Comparison of ENCODE assay signal across 14 cellular contexts in genomic region chrX:43970528-43970927, GRCh38. TPM values are rescaled to one million over a fixed set of nuclear protein-coding genes. Genes with fewer than 3 reads are reported as not detected.
A peak's percentile ranks its signal among the peaks of the same experiment; 100 is the strongest.
DNase-seq lines count a peak whose midpoint lies in the region; ATAC-seq, FAIRE-seq and TF ChIP-seq lines count a peak whose summit lies in the region.
"Had no signal": no experiment of that assay in that cellular context is flagged by ENCODE, and none has a peak within 500 bp of the region (broad histone marks: within the 10 kb centered on the region; RNA-seq: fewer than 3 reads in every experiment).

No MANE protein-coding gene starts in this region.

- CTCF ChIA-PET in endothelial cell of umbilical vein (lab: Charles Lee) = interaction anchor here (1.0 to 1.4 kb wide), 2 partner anchors 12 to 42 kb away, joined by 3 to 6 read pairs; no protein-coding TSS in a partner anchor

- no TSS peak for BruUV-seq in endothelial cell of umbilical vein (replicated peaks; lab: Mats Ljungman, UMichigan)

- H3K27me3 ChIP-seq in endothelial cell of umbilical vein (ENCODE audit: control insufficient read depth in 2 of 2, insufficient read depth in 2 of 2, low read length in 2 of 2) (no peaks in the 10 kb centered on the region), smooth muscle cell (ENCODE audit: low read depth) (no peaks in the 10 kb centered on the region)

- peak; percentile 55 for FAIRE-seq in endothelial cell of umbilical vein (lab: Jason Lieb, UNC)
- FAIRE-seq: TTC549 had no signal

- intact Hi-C loops in endothelial cell of umbilical vein (cut with micrococcal nuclease) = loop anchor here (10.0 kb wide), 1 partner anchor 904 kb away; the partner anchor contains the start of gene KDM6A
- intact Hi-C loops in posterior cingulate gyrus (cut with DNase I) = no loop called here

- no peak overlapping the region for H3K4me2 ChIP-seq in endothelial cell of umbilical vein (ENCODE audit: insufficient read depth, low read length)
- peak overlapping the region; percentile 19 for H3K4me2 ChIP-seq in smooth muscle cell

- H3K9me3 ChIP-seq in endothelial cell of umbilical vein (replicated peaks; ENCODE audit: control insufficient read depth, insufficient read depth, low read length) (no peaks in the 10 kb centered on the region), smooth muscle cell (replicated peaks; ENCODE audit: low read depth) (no peaks in the 10 kb centered on the region)

- H3K9ac ChIP-seq in endothelial cell of umbilical vein (replicated peaks; ENCODE audit: extremely low read depth, insufficient read depth, low read length) (no peak overlapping the region), smooth muscle cell (ENCODE audit: low read depth) (no peak overlapping the region)

- ATAC-seq in HG03159 (IDR thresholded peaks at IDR 0.05; ENCODE audit: unreplicated experiment) = no peak

- dilution Hi-C loops in endothelial cell of umbilical vein (cut with MboI; ENCODE audit: extremely low pct_ligation_motif_present, low sequenced_read_pairs) = no loop called here

- no peak overlapping the region for H2AFZ ChIP-seq in endothelial cell of umbilical vein (ENCODE audit: low read depth, low read length)
- no peak overlapping the region for H2AFZ ChIP-seq in smooth muscle cell (ENCODE audit: low read depth)

- DNase-seq in HCEC 1CT (peak; percentile 52), RKO (ENCODE audit: low spot score) (peak; percentile 28), endothelial cell of umbilical vein (ENCODE audit: low read depth, low spot score) (no peak), smooth muscle cell (lab: John Stamatoyannopoulos, UW; ENCODE audit: unreplicated experiment) (no peak), GM10266 (ENCODE audit: extremely low spot score) (no peak), GM13977 (ENCODE audit: low spot score) (no peak), posterior cingulate gyrus (no peak)
- DNase-seq: activated gamma-delta T cell; CD4-positive, alpha-beta memory T cell; SIG-M5 had no signal

- no peaks in the 10 kb centered on the region for H3K79me2 ChIP-seq in endothelial cell of umbilical vein (ENCODE audit: control insufficient read depth, insufficient read depth, low read length)
- H3K79me2 ChIP-seq in smooth muscle cell (ENCODE audit: low read depth) = no peaks in the 10 kb centered on the region

- H3K4me3 ChIP-seq in endothelial cell of umbilical vein (replicated peaks in 1 of 3; ENCODE audit: insufficient read depth in 1 of 3, low read depth in 1 of 3, low read length in 3 of 3) (no peak overlapping the region), smooth muscle cell (no peak overlapping the region)
- H3K4me3 ChIP-seq: lung had no signal

- H3K36me3 ChIP-seq in endothelial cell of umbilical vein (ENCODE audit: control insufficient read depth in 2 of 2, extremely low read depth in 1 of 2, insufficient read depth in 2 of 2, low read length in 2 of 2) (no peaks in the 10 kb centered on the region), smooth muscle cell (ENCODE audit: low read depth) (no peaks in the 10 kb centered on the region)

- H3K27ac ChIP-seq in endothelial cell of umbilical vein (ENCODE audit: insufficient read depth, low read depth, low read length) = no peak overlapping the region
- H3K27ac ChIP-seq in smooth muscle cell (ENCODE audit: low read depth) = peak overlapping the region; percentile 23

- in situ Hi-C loops in GM13977 (cut with MboI; ENCODE audit: low pct_unique_long_range_greater_than_20kb, low sequenced_read_pairs, unreplicated experiment) = no loop called here

- POLR2A ChIA-PET in endothelial cell of umbilical vein (lab: Charles Lee) = no interaction called here

- no peak for TF ChIP-seq CTCF in endothelial cell of umbilical vein (IDR thresholded peaks at IDR 0.05; ENCODE audit: extremely low read depth in 1 of 2, insufficient read depth in 1 of 2, low read depth in 1 of 2, low read length in 2 of 2)
- no peak for TF ChIP-seq CTCF in smooth muscle cell (IDR thresholded peaks at IDR 0.05; ENCODE audit: borderline replicate concordance, insufficient read depth, poor library complexity, severe bottlenecking)
- TF ChIP-seq CTCF in GM10266 (IDR thresholded peaks at IDR 0.05; ENCODE audit: control insufficient read depth, insufficient read depth, low read depth, missing control alignments) = no peak
- TF ChIP-seq CTCF in GM13977 (IDR thresholded peaks at IDR 0.05; ENCODE audit: extremely low read depth, insufficient read depth, missing control alignments) = no peak

- no peak for TF ChIP-seq POLR2A in endothelial cell of umbilical vein (IDR thresholded peaks at IDR 0.05; ENCODE audit: low read depth, low read length)

- H3F3A ChIP-seq in smooth muscle cell (ENCODE audit: low read depth) = no peaks in the 10 kb centered on the region

- H4K20me1 ChIP-seq in endothelial cell of umbilical vein (replicated peaks; ENCODE audit: control insufficient read depth, extremely low read depth, insufficient read depth, low read length) (no peaks in the 10 kb centered on the region), smooth muscle cell (ENCODE audit: low read depth) (no peaks in the 10 kb centered on the region)

- H3K4me1 ChIP-seq in endothelial cell of umbilical vein (ENCODE audit: control insufficient read depth, extremely low read depth, insufficient read depth, low read length) = peaks cover 13% of the 10 kb centered on the region
- H3K4me1 ChIP-seq in smooth muscle cell (ENCODE audit: low read depth) = no peaks in the 10 kb centered on the region

- no peaks in the 10 kb centered on the region for H3K9me1 ChIP-seq in endothelial cell of umbilical vein (replicated peaks; ENCODE audit: control insufficient read depth, extremely low read depth, insufficient read depth, low read length)

- WGBS in smooth muscle cell (ENCODE audit: low lambda C conversion rate) = 43% methylated on average over 5 of the region's 5 CpGs

TF ChIP-seq in endothelial cell of umbilical vein, 7 proteins besides CTCF, POLR2A, EP300 and RAD21:
- TF ChIP-seq FOS (IDR thresholded peaks at IDR 0.05; ENCODE audit: borderline replicate concordance, insufficient read depth, low read length) = peak; percentile 51
- TF ChIP-seq JUN (IDR thresholded peaks at IDR 0.05; ENCODE audit: borderline replicate concordance, insufficient read depth, insufficient read length, low read depth) = no peak
TF ChIP-seq in endothelial cell of umbilical vein: peak in this region for 1.

RNA-seq across cellular contexts. Expression of gene NDP, which starts 2.7 kb away (rescaled TPM):
- total RNA-seq in endothelial cell of umbilical vein = 0.60 TPM in 1 of 2 replicates, not detected in the other
- 0.14 and 0.58 TPM in 2 replicates for polyA plus RNA-seq in endothelial cell of umbilical vein
- polyA plus RNA-seq in endothelial cell of umbilical vein (2011; cell fraction: cytosol; rRNA removed) = 0.21 and 0.49 TPM in 2 replicates
- polyA plus RNA-seq in endothelial cell of umbilical vein (2011; cell fraction: nucleus; rRNA removed) = 0.10 and 0.20 TPM in 2 replicates
- 0.62 TPM in 1 of 2 replicates, not detected in the other for polyA plus RNA-seq in endothelial cell of umbilical vein (2012)
- not detected in 2 replicates for polyA minus RNA-seq in endothelial cell of umbilical vein
- polyA minus RNA-seq in endothelial cell of umbilical vein (2011; cell fraction: cytosol; rRNA and poly(A)+ RNA removed) = not detected
- not detected in 2 replicates for polyA minus RNA-seq in endothelial cell of umbilical vein (2011; cell fraction: nucleus; rRNA and poly(A)+ RNA removed)
- 1.5 and 1.6 TPM in 2 replicates for total RNA-seq in smooth muscle cell
- 0.33 and 0.88 TPM in 2 replicates for polyA plus RNA-seq in smooth muscle cell
- total RNA-seq: CD4-positive, alpha-beta memory T cell; epithelial cell of proximal tubule had no signal
- polyA plus RNA-seq: CD4-positive, alpha-beta memory T cell had no signal

Comparison
In these comparisons a context has a peak if more than half of its experiments do, and no peak if none do; other contexts are left out.
1. DNase-seq: peak in HCEC 1CT (single experiment) and RKO (single experiment); none in endothelial cell of umbilical vein (single experiment), smooth muscle cell (single experiment), GM10266 (single experiment), GM13977 (single experiment) and posterior cingulate gyrus (0 of 10).